In genomic region chr13:110911880-110912279, GRCh38 we compare ENCODE assay signal across 14 cellular contexts. TPM values are rescaled to one million over a fixed set of nuclear protein-coding genes. Genes with fewer than 3 reads are reported as not detected.
DNase-seq lines count a peak whose midpoint lies in the region; ATAC-seq, FAIRE-seq and TF ChIP-seq lines count a peak whose summit lies in the region.
"Had no signal": no experiment of that assay in that cellular context is flagged by ENCODE, and none has a peak within 500 bp of the region (broad histone marks: within the 10 kb centered on the region; RNA-seq: fewer than 3 reads in every experiment).

No MANE protein-coding gene starts in this region.

- CTCF ChIA-PET in mammary epithelial cell (lab: Charles Lee; ENCODE audit: low non-redundant PET) = no interaction called here

- in situ Hi-C loops in mammary epithelial cell (cut with MboI; ENCODE audit: low sequenced_read_pairs in 2 of 2) (loop anchor here in 1 of 2 donors (25.0 kb wide), 1 partner anchor 300 kb away; no protein-coding TSS in a partner anchor), GM13976 (cut with MboI; ENCODE audit: low sequenced_read_pairs, unreplicated experiment) (loop anchor here (25.0 kb wide), 1 partner anchor 300 kb away; no protein-coding TSS in a partner anchor)

- no peaks in the 10 kb centered on the region for H3K27me3 Mint-ChIP-seq in natural killer cell (ENCODE audit: low read depth in 2 of 2)
- H3K27me3 Mint-ChIP-seq in stimulated activated naive B cell treated with anti-CD40 and anti-IgM and Interleukin-4, amounts not matched to agents 10 μg/mL and 1 μg/mL and 100 μg/mL, for 72 hours = no peaks in the 10 kb centered on the region

- peaks cover 65% of the 10 kb centered on the region for H3K79me2 ChIP-seq in mammary epithelial cell (ENCODE audit: insufficient read depth, low read length)

- TF ChIP-seq CTCF in mammary epithelial cell (conservative IDR thresholded peaks at IDR 0.05 in 1 of 2, IDR thresholded peaks at IDR 0.05 in 1 of 2; ENCODE audit: extremely low read depth in 1 of 2, insufficient read depth in 1 of 2, low read depth in 1 of 2, low read length in 2 of 2) (no peak), natural killer cell (IDR thresholded peaks at IDR 0.05) (no peak), GM13976 (IDR thresholded peaks at IDR 0.05; ENCODE audit: borderline replicate concordance, control extremely low read depth, extremely low read depth, insufficient read depth, missing control alignments) (no peak)

- peaks cover 7% of the 10 kb centered on the region for H4K20me1 ChIP-seq in mammary epithelial cell (ENCODE audit: insufficient read depth, low read length)

- no peak overlapping the region for H2AFZ ChIP-seq in mammary epithelial cell (ENCODE audit: low read depth, low read length)

- peaks cover 65 to 76% of the 10 kb centered on the region in 2 donors for H3K4me1 Mint-ChIP-seq in natural killer cell
- H3K4me1 Mint-ChIP-seq in stimulated activated naive B cell treated with anti-CD40 and anti-IgM and Interleukin-4, amounts not matched to agents 10 μg/mL and 1 μg/mL and 100 μg/mL, for 72 hours = peaks cover 25 to 70% of the 10 kb centered on the region in 2 donors

- H3K4me2 ChIP-seq in mammary epithelial cell (ENCODE audit: insufficient read depth, low read depth, low read length) = peak overlapping the region; percentile 91

- peaks cover 43% of the 10 kb centered on the region for H3K36me3 ChIP-seq in MG63
- peaks cover 12% of the 10 kb centered on the region for H3K36me3 ChIP-seq in mammary epithelial cell (ENCODE audit: insufficient read depth, low read length)

- H3K36me3 Mint-ChIP-seq in natural killer cell = no peaks in the 10 kb centered on the region
- peaks cover 8 to 27% of the 10 kb centered on the region in 2 donors for H3K36me3 Mint-ChIP-seq in stimulated activated naive B cell treated with anti-CD40 and anti-IgM and Interleukin-4, amounts not matched to agents 10 μg/mL and 1 μg/mL and 100 μg/mL, for 72 hours

- dilution Hi-C loops in mammary epithelial cell (cut with HindIII; ENCODE audit: low sequenced_read_pairs) = no loop called here

- DNase-seq in DMS79 (lab: John Stamatoyannopoulos, UW) = peak; percentile 79
- peak; percentile 16 for DNase-seq in MG63
- DNase-seq in mammary epithelial cell = peak; percentile 85
- DNase-seq in natural killer cell = no peak
- DNase-seq in GM19239 (ENCODE audit: insufficient read length, low spot score) = no peak
- DNase-seq in stimulated activated naive B cell treated with anti-CD40 and anti-IgM and Interleukin-4, amounts not matched to agents 10 μg/mL and 1 μg/mL and 100 μg/mL, for 72 hours = no peak
- DNase-seq in GM13976 (ENCODE audit: low spot score) = no peak
- DNase-seq: dorsolateral prefrontal cortex; GDM1; NCI-H146; nucleus accumbens; stimulated activated naive CD8-positive, alpha-beta T cell treated with anti-CD3 and anti-CD28 coated beads, Interleukin-15, Interleukin-2, amounts not matched to agents 100 U/mL and 50 U/mL, for 24 hours had no signal

- peak overlapping the region; percentile 13 for H3K4me3 Mint-ChIP-seq in natural killer cell
- H3K4me3 Mint-ChIP-seq in stimulated activated naive B cell treated with anti-CD40 and anti-IgM and Interleukin-4, amounts not matched to agents 10 μg/mL and 1 μg/mL and 100 μg/mL, for 72 hours = no peak overlapping the region

- peak overlapping the region; percentile 36 for H3K9ac ChIP-seq in mammary epithelial cell (ENCODE audit: insufficient read depth, low read length)

- BruUV-seq in mammary epithelial cell (replicated peaks; lab: Mats Ljungman, UMichigan) = no TSS peak

- FAIRE-seq in GM19239 (lab: Jason Lieb, UNC) = no peak
- FAIRE-seq: TTC549 had no signal

- intact Hi-C loops in mammary epithelial cell (cut with micrococcal nuclease) (loop anchor here (10.0 kb wide), 2 partner anchors 303 to 687 kb away; no protein-coding TSS in a partner anchor), natural killer cell (cut with micrococcal nuclease) (loop anchor here (5.0 kb wide), 2 partner anchors 55 to 185 kb away; no protein-coding TSS in a partner anchor)

- H3K27ac ChIP-seq in mammary epithelial cell (ENCODE audit: insufficient read depth, low read depth, low read length) = peak overlapping the region; percentile 52

- H3K9me3 ChIP-seq in MG63 = no peaks in the 10 kb centered on the region
- H3K9me3 ChIP-seq in mammary epithelial cell (replicated peaks; ENCODE audit: insufficient read depth, low read length) = no peaks in the 10 kb centered on the region

- peaks cover 62% of the 10 kb centered on the region for H3K4me1 ChIP-seq in mammary epithelial cell (ENCODE audit: insufficient read depth, low read length)

- no peaks in the 10 kb centered on the region for H3K27me3 ChIP-seq in MG63
- no peaks in the 10 kb centered on the region for H3K27me3 ChIP-seq in mammary epithelial cell (ENCODE audit: insufficient read depth, low read length)
- H3K27me3 ChIP-seq: dorsolateral prefrontal cortex had no signal

- WGBS in mammary epithelial cell (ENCODE audit: low coverage, missing lambda C conversion rate) = 0% methylated on average over 2 of the region's 2 CpGs

- H3K9me3 Mint-ChIP-seq in natural killer cell = no peaks in the 10 kb centered on the region
- no peaks in the 10 kb centered on the region for H3K9me3 Mint-ChIP-seq in stimulated activated naive B cell treated with anti-CD40 and anti-IgM and Interleukin-4, amounts not matched to agents 10 μg/mL and 1 μg/mL and 100 μg/mL, for 72 hours

- H3K27ac Mint-ChIP-seq in natural killer cell = peak overlapping the region in 1 of 2 donors; percentile 93
- H3K27ac Mint-ChIP-seq in stimulated activated naive B cell treated with anti-CD40 and anti-IgM and Interleukin-4, amounts not matched to agents 10 μg/mL and 1 μg/mL and 100 μg/mL, for 72 hours = no peak overlapping the region

- peak overlapping the region; percentile 100 for H3K4me3 ChIP-seq in MG63
- no peak overlapping the region for H3K4me3 ChIP-seq in mammary epithelial cell (replicated peaks in 1 of 3; ENCODE audit: insufficient read depth in 1 of 3, low read depth in 2 of 3, low read length in 3 of 3)

- ATAC-seq in natural killer cell (no peak), HG03521 (IDR thresholded peaks at IDR 0.05; ENCODE audit: unreplicated experiment) (no peak)
- no peak for ATAC-seq in stimulated activated naive B cell treated with anti-CD40 and anti-IgM and Interleukin-4, amounts not matched to agents 10 μg/mL and 1 μg/mL and 100 μg/mL, for 72 hours (replicated peaks)
- ATAC-seq: stimulated activated naive CD8-positive, alpha-beta T cell treated with anti-CD3 and anti-CD28 coated beads, Interleukin-15, Interleukin-2, amounts not matched to agents 100 U/mL and 50 U/mL, for 24 hours had no signal

RNA-seq across cellular contexts. Expression of gene ANKRD10, which starts 3.0 kb away (rescaled TPM):
- 35.9 and 78.6 TPM in 2 replicates for total RNA-seq in MG63 (2014; rRNA removed; shearing (Covaris generic); ENCODE audit: low replicate concordance)
- total RNA-seq in mammary epithelial cell = 10 to 100 TPM; 45.3 to 50.3 TPM
- polyA plus RNA-seq in mammary epithelial cell = 18.3 TPM
- polyA minus RNA-seq in mammary epithelial cell = 15.6 TPM
- 100 to 1,000 TPM; 173 to 221 (median 185) TPM for total RNA-seq in natural killer cell

Comparison
In these comparisons a context has a peak if more than half of its experiments do, and no peak if none do; other contexts are left out.
1. DNase-seq: peak in DMS79 (single experiment), MG63 (single experiment) and mammary epithelial cell (single experiment); none in natural killer cell (single experiment), GM19239 (single experiment), stimulated activated naive B cell treated with anti-CD40 and anti-IgM and Interleukin-4, amounts not matched to agents 10 μg/mL and 1 μg/mL and 100 μg/mL, for 72 hours (single experiment) and GM13976 (single experiment).